24 cellular contexts compared by ENCODE assay signal in genomic region chr5:11214851-11215250, GRCh38.
"Had no signal": no experiment of that assay in that cellular context is flagged by ENCODE, and none has a peak within 500 bp of the region (broad histone marks: within the 10 kb centered on the region; RNA-seq: fewer than 3 reads in every experiment).

No MANE protein-coding gene starts in this region.

- H3K27ac Mint-ChIP-seq: natural killer cell treated with Interleukin-12 subunit alpha and Interleukin-12 subunit beta and Interleukin-15 and Interleukin-18, amount 100 ng/mL, for 72 hours; neural progenitor cell; progenitor cell of endocrine pancreas; stimulated activated effector memory CD8-positive, alpha-beta T cell treated with anti-CD3 and anti-CD28 coated beads, Interleukin-12 subunit alpha, Interleukin-12 subunit beta, amount 100 ng/mL, for 72 hours had no signal

- H3K9me3 Mint-ChIP-seq: natural killer cell treated with Interleukin-12 subunit alpha and Interleukin-12 subunit beta and Interleukin-15 and Interleukin-18, amount 100 ng/mL, for 72 hours had no signal

- H3K27ac ChIP-seq: foreskin keratinocyte, left ventricle myocardium inferior, lower lobe of right lung, neural progenitor cell, ovary, suprapubic skin, thyroid gland, upper lobe of left lung, uterus had no signal

- H3K9me3 ChIP-seq: ovary, suprapubic skin, thyroid gland, uterus had no signal

- H3K27me3 Mint-ChIP-seq: progenitor cell of endocrine pancreas had no signal

- H3K4me1 ChIP-seq: foreskin keratinocyte, left ventricle myocardium inferior, lower lobe of right lung, neural progenitor cell, suprapubic skin, thyroid gland, upper lobe of left lung, uterus had no signal

- H3K36me3 Mint-ChIP-seq: natural killer cell treated with Interleukin-12 subunit alpha and Interleukin-12 subunit beta and Interleukin-15 and Interleukin-18, amount 100 ng/mL, for 72 hours; stimulated activated effector memory CD8-positive, alpha-beta T cell treated with anti-CD3 and anti-CD28 coated beads, Interleukin-12 subunit alpha, Interleukin-12 subunit beta, amount 100 ng/mL, for 72 hours had no signal

- H3K27me3 ChIP-seq: foreskin keratinocyte, neural progenitor cell, ovary, suprapubic skin, thyroid gland, upper lobe of left lung, uterus had no signal

- H3K4me3 Mint-ChIP-seq: natural killer cell treated with Interleukin-12 subunit alpha and Interleukin-12 subunit beta and Interleukin-15 and Interleukin-18, amount 100 ng/mL, for 72 hours; neural progenitor cell; stimulated activated effector memory CD8-positive, alpha-beta T cell treated with anti-CD3 and anti-CD28 coated beads, Interleukin-12 subunit alpha, Interleukin-12 subunit beta, amount 100 ng/mL, for 72 hours had no signal

- ATAC-seq: foreskin keratinocyte; left cardiac atrium; lower lobe of right lung; natural killer cell treated with Interleukin-12 subunit alpha and Interleukin-12 subunit beta and Interleukin-15 and Interleukin-18, amount 100 ng/mL, for 72 hours; right cardiac atrium; stimulated activated effector memory CD8-positive, alpha-beta T cell treated with anti-CD3 and anti-CD28 coated beads, Interleukin-12 subunit alpha, Interleukin-12 subunit beta, amount 100 ng/mL, for 72 hours; stimulated activated naive CD8-positive, alpha-beta T cell treated with anti-CD3 and anti-CD28 coated beads, Interleukin-15, Interleukin-2, amounts not matched to agents 100 U/mL and 50 U/mL, for 24 hours had no signal

- H3K36me3 ChIP-seq: left ventricle myocardium inferior, lower lobe of right lung, neural progenitor cell, ovary, suprapubic skin, thyroid gland, upper lobe of left lung, uterus had no signal

- H3K4me2 ChIP-seq: neural progenitor cell, smooth muscle cell had no signal

- H2AFZ ChIP-seq: neural progenitor cell had no signal

- H3K4me3 ChIP-seq: left ventricle myocardium inferior, lower lobe of right lung, neural progenitor cell, ovary, smooth muscle cell, suprapubic skin, thyroid gland, upper lobe of left lung, uterus had no signal

- H3K9ac ChIP-seq: neural progenitor cell had no signal

- DNase-seq: dermis blood vessel endothelial cell; erythroblast; kidney; left cardiac atrium; left ventricle myocardium inferior; lower lobe of right lung; mesenchymal stem cell; midbrain; nucleus accumbens; ovary; right cardiac atrium; stimulated activated CD4-positive, alpha-beta T cell treated with anti-CD3 and anti-CD28 coated beads, Interleukin-2, amount 100 ng/mL, for 48 hours; stimulated activated CD8-positive, alpha-beta memory T cell treated with anti-CD3 and anti-CD28 coated beads, Interleukin-4, amount 100 ng/mL, for 48 hours; stimulated activated naive CD8-positive, alpha-beta T cell treated with anti-CD3 and anti-CD28 coated beads, Interleukin-15, Interleukin-2, amounts not matched to agents 100 U/mL and 50 U/mL, for 24 hours; thyroid gland; upper lobe of left lung; uterus had no signal
